In genomic region chr3:56323986-56324420, GRCh38 we compare ENCODE assay signal across 12 cellular contexts.
DNase-seq lines count a peak whose midpoint lies in the region; ATAC-seq, FAIRE-seq and TF ChIP-seq lines count a peak whose summit lies in the region.
"Had no signal": no experiment of that assay in that cellular context is flagged by ENCODE, and none has a peak within 500 bp of the region (broad histone marks: within the 10 kb centered on the region; RNA-seq: fewer than 3 reads in every experiment).

No MANE protein-coding gene starts in this region.

- ATAC-seq in Right ventricle myocardium superior (ENCODE audit: poor library complexity) (peak; percentile 63), left ventricle myocardium superior (peak; percentile 79), aorta (ENCODE audit: low FRiP score) (peak; percentile 51)

- intact Hi-C loops in Right ventricle myocardium superior (cut with DNase I) (no loop called here), left ventricle myocardium inferior (cut with micrococcal nuclease) (no loop called here), left ventricle myocardium superior (cut with micrococcal nuclease) (no loop called here), aorta (cut with DNase I) (loop anchor here in 1 of 2 donors (5.0 kb wide), 1 partner anchor 1372 kb away; no protein-coding TSS in a partner anchor)

- DNase-seq in Right ventricle myocardium superior (no peak), left ventricle myocardium inferior (no peak), adipocyte (ENCODE audit: low read depth) (peak; percentile 57), left ventricle myocardium superior (no peak), aorta (no peak), GM12892 (ENCODE audit: insufficient read length) (no peak), NCI-H146 treated with DMSO at 0.1 percent for 48 hours (lab: John Stamatoyannopoulos, UW; ENCODE audit: unreplicated experiment) (no peak)
- DNase-seq in activated CD4-positive, CD25-positive, alpha-beta regulatory T cell treated with anti-CD3 and anti-CD28 coated beads, Interleukin-2, amount 50 U/mL, for 72 hours = no peak
- DNase-seq: activated naive CD4-positive, alpha-beta T cell; NCI-H1417; retina; stimulated activated naive CD4-positive, alpha-beta T cell had no signal

- 54 to 57% methylated on average over 2 of the region's 2 CpGs for WGBS in aorta, 2 donors

- H3K9ac ChIP-seq in adipocyte (ENCODE audit: low read length) = no peak overlapping the region

- H3K27me3 ChIP-seq in left ventricle myocardium inferior (ENCODE audit: low read depth) = no peaks in the 10 kb centered on the region
- H3K27me3 ChIP-seq in adipocyte (replicated peaks; ENCODE audit: control insufficient read depth, insufficient read depth, low read length) = no peaks in the 10 kb centered on the region
- H3K27me3 ChIP-seq in aorta (ENCODE audit: control insufficient read depth in 1 of 2, insufficient read depth in 2 of 2, low read length in 1 of 2) = no peaks in the 10 kb centered on the region

- no peak for FAIRE-seq in GM12892 (lab: Jason Lieb, UNC)

- TF ChIP-seq CTCF in left ventricle myocardium inferior (IDR thresholded peaks at IDR 0.05; ENCODE audit: borderline replicate concordance) = no peak

- H3K36me3 ChIP-seq in left ventricle myocardium inferior = no peaks in the 10 kb centered on the region
- no peaks in the 10 kb centered on the region for H3K36me3 ChIP-seq in adipocyte (ENCODE audit: control insufficient read depth, insufficient read depth, low read length, severe bottlenecking)
- H3K36me3 ChIP-seq in aorta (ENCODE audit: control insufficient read depth in 1 of 2, insufficient read depth in 2 of 2, low read length in 1 of 2) = no peaks in the 10 kb centered on the region

- H3K9me3 ChIP-seq in left ventricle myocardium inferior (replicated peaks) = no peaks in the 10 kb centered on the region
- H3K9me3 ChIP-seq in adipocyte (ENCODE audit: control insufficient read depth, low read length) = no peaks in the 10 kb centered on the region
- H3K9me3 ChIP-seq in aorta (ENCODE audit: control insufficient read depth, low read length) = peaks cover 2% of the 10 kb centered on the region

- TF ChIP-seq POLR2A in GM12892 (IDR thresholded peaks at IDR 0.05; ENCODE audit: low read depth, low read length) = no peak

- H3K27ac ChIP-seq in left ventricle myocardium inferior (replicated peaks) (no peak overlapping the region), aorta (ENCODE audit: low read depth in 1 of 2, low read length in 2 of 2) (no peak overlapping the region)

- H3K4me3 ChIP-seq in left ventricle myocardium inferior (no peak overlapping the region), adipocyte (ENCODE audit: low read length) (no peak overlapping the region), aorta (ENCODE audit: low read length in 2 of 2) (no peak overlapping the region)

- H3K4me1 ChIP-seq in left ventricle myocardium inferior (peaks cover 16% of the 10 kb centered on the region), adipocyte (ENCODE audit: control insufficient read depth, insufficient read depth, low read length) (peaks cover 8% of the 10 kb centered on the region), aorta (ENCODE audit: control insufficient read depth in 1 of 2, insufficient read depth in 2 of 2, low read length in 2 of 2) (no peaks in the 10 kb centered on the region)
